Comparison of ENCODE assay signal across 19 cellular contexts in genomic region chr2:85184990-85185389, GRCh38. TPM values are rescaled to one million over a fixed set of nuclear protein-coding genes. Genes with fewer than 3 reads are reported as not detected.
DNase-seq lines count a peak whose midpoint lies in the region; ATAC-seq, FAIRE-seq and TF ChIP-seq lines count a peak whose summit lies in the region.
"Had no signal": no experiment of that assay in that cellular context is flagged by ENCODE, and none has a peak within 500 bp of the region (broad histone marks: within the 10 kb centered on the region; RNA-seq: fewer than 3 reads in every experiment).

No MANE protein-coding gene starts in this region.

- H2AFZ ChIP-seq in HepG2 (ENCODE audit: low read length) = no peak overlapping the region

- H3K4me1 Mint-ChIP-seq in immature natural killer cell (peaks cover 10 to 24% of the 10 kb centered on the region in 2 donors), neural crest cell (peaks cover 58% of the 10 kb centered on the region)
- H3K4me1 Mint-ChIP-seq in activated CD4-positive, alpha-beta memory T cell treated with anti-CD3 and anti-CD28 coated beads, Interleukin-2, amount 10 ng/mL, durations not matched to agents 7 days and 5 days = peaks cover 7% of the 10 kb centered on the region
- H3K4me1 Mint-ChIP-seq: CD14-positive monocyte had no signal

- POLR2A ChIA-PET in HepG2 (lab: Yijun Ruan, JAX) = no interaction called here
- POLR2A ChIA-PET in activated CD4-positive, alpha-beta memory T cell treated with anti-CD3 and anti-CD28 coated beads, Interleukin-2, amount 10 ng/mL, durations not matched to agents 7 days and 5 days (lab: Charles Lee) = no interaction called here

- no TSS peak for BruUV-seq in HepG2 (replicated peaks; lab: Mats Ljungman, UMichigan)

- H3K27me3 ChIP-seq in HepG2 (ENCODE audit: control insufficient read depth in 1 of 2, insufficient read depth in 2 of 2, low read length in 2 of 2) (peaks cover 3 to 48% of the 10 kb centered on the region in 2 experiments; a peak in 4 of 5 replicates), right lobe of liver (no peaks in the 10 kb centered on the region)

- H3K79me2 ChIP-seq in HepG2 (ENCODE audit: insufficient read depth, low read length) = no peaks in the 10 kb centered on the region

- H3K9me3 Mint-ChIP-seq in immature natural killer cell (no peaks in the 10 kb centered on the region), neural crest cell (no peaks in the 10 kb centered on the region)
- H3K9me3 Mint-ChIP-seq in activated CD4-positive, alpha-beta memory T cell treated with anti-CD3 and anti-CD28 coated beads, Interleukin-2, amount 10 ng/mL, durations not matched to agents 7 days and 5 days = no peaks in the 10 kb centered on the region
- H3K9me3 Mint-ChIP-seq: CD8-positive, alpha-beta T cell had no signal

- TF ChIP-seq RAD21 in HepG2 (CRISPR knock-in tag; IDR thresholded peaks at IDR 0.05) = no peak

- no peak for TF ChIP-seq CTCF in HepG2 (CRISPR knock-in tag; IDR thresholded peaks at IDR 0.05)
- TF ChIP-seq CTCF in right lobe of liver (IDR thresholded peaks at IDR 0.05) = no peak
- no peak for TF ChIP-seq CTCF in neural crest cell (conservative IDR thresholded peaks at IDR 0.05)

- H3K4me1 ChIP-seq in HepG2 (ENCODE audit: insufficient read depth, low read length) (0 out of 2 replicates have a peak, but pooled peaks cover 8% of the 10 kb centered on the region), right lobe of liver (no peaks in the 10 kb centered on the region)

- CTCF ChIA-PET in HepG2 (lab: Yijun Ruan, JAX; ENCODE audit: low intra/inter-chr PET ratio, low total read pairs) = no interaction called here
- CTCF ChIA-PET in activated CD4-positive, alpha-beta memory T cell treated with anti-CD3 and anti-CD28 coated beads, Interleukin-2, amount 10 ng/mL, durations not matched to agents 7 days and 5 days (lab: Charles Lee) = interaction anchor here (1.5 kb wide), 1 partner anchor 81 kb away, joined by 4 read pairs; no protein-coding TSS in a partner anchor

- H3K4me3 ChIP-seq in HepG2 (replicated peaks in 1 of 3; ENCODE audit: insufficient read depth in 1 of 3, low read depth in 2 of 3, low read length in 3 of 3) (no peak overlapping the region), right lobe of liver (no peak overlapping the region)

- TF ChIP-seq EP300 in HepG2 (IDR thresholded peaks at IDR 0.05; ENCODE audit: low read depth in 2 of 2, low read length in 2 of 2) (no peak), HepG2 (CRISPR knock-in tag; IDR thresholded peaks at IDR 0.05; ENCODE audit: borderline replicate concordance) (no peak)

- H3K27ac ChIP-seq in HepG2 (ENCODE audit: extremely low read length, insufficient read depth, low read length) = no peak overlapping the region
- H3K27ac ChIP-seq in right lobe of liver = no peak overlapping the region
- H3K27ac ChIP-seq: 22Rv1 had no signal

- ATAC-seq in HepG2 = no peak
- no peak for ATAC-seq in right lobe of liver
- ATAC-seq: CD8-positive, alpha-beta T cell had no signal

- TF ChIP-seq POLR2A in HepG2 (IDR thresholded peaks at IDR 0.05; ENCODE audit: insufficient read depth in 1 of 2, low read depth in 2 of 2, low read length in 2 of 2) = no peak
- TF ChIP-seq POLR2A in right lobe of liver (IDR thresholded peaks at IDR 0.05) = no peak

- H3K4me3 Mint-ChIP-seq in immature natural killer cell (peak overlapping the region in 4 of 5 donors; percentile 38 to 71 (median 56)), neural crest cell (no peak overlapping the region)
- no peak overlapping the region for H3K4me3 Mint-ChIP-seq in activated CD4-positive, alpha-beta memory T cell treated with anti-CD3 and anti-CD28 coated beads, Interleukin-2, amount 10 ng/mL, durations not matched to agents 7 days and 5 days
- H3K4me3 Mint-ChIP-seq: CD14-positive monocyte; CD8-positive, alpha-beta T cell had no signal

- H3K27me3 Mint-ChIP-seq in immature natural killer cell (ENCODE audit: low read depth in 3 of 3) (peaks cover 4 to 15% (median 5%) of the 10 kb centered on the region in 3 donors), neural crest cell (ENCODE audit: low read depth) (no peaks in the 10 kb centered on the region)
- peaks cover 18% of the 10 kb centered on the region for H3K27me3 Mint-ChIP-seq in activated CD4-positive, alpha-beta memory T cell treated with anti-CD3 and anti-CD28 coated beads, Interleukin-2, amount 10 ng/mL, durations not matched to agents 7 days and 5 days

- no peaks in the 10 kb centered on the region for H3K36me3 Mint-ChIP-seq in immature natural killer cell
- H3K36me3 Mint-ChIP-seq in neural crest cell (ENCODE audit: low read depth) = peaks cover 8% of the 10 kb centered on the region
- H3K36me3 Mint-ChIP-seq in activated CD4-positive, alpha-beta memory T cell treated with anti-CD3 and anti-CD28 coated beads, Interleukin-2, amount 10 ng/mL, durations not matched to agents 7 days and 5 days (ENCODE audit: low read depth) = no peaks in the 10 kb centered on the region
- H3K36me3 Mint-ChIP-seq: CD14-positive monocyte; CD8-positive, alpha-beta T cell had no signal

- H3K27ac Mint-ChIP-seq in immature natural killer cell (peak overlapping the region; percentile 26 to 87 (median 58)), neural crest cell (ENCODE audit: unreplicated experiment) (peak overlapping the region; percentile 19)
- no peak overlapping the region for H3K27ac Mint-ChIP-seq in activated CD4-positive, alpha-beta memory T cell treated with anti-CD3 and anti-CD28 coated beads, Interleukin-2, amount 10 ng/mL, durations not matched to agents 7 days and 5 days
- H3K27ac Mint-ChIP-seq: CD14-positive monocyte; CD8-positive, alpha-beta T cell had no signal

- no peaks in the 10 kb centered on the region for H3K36me3 ChIP-seq in HepG2 (replicated peaks in 1 of 2; ENCODE audit: control insufficient read depth in 1 of 2, insufficient read depth in 2 of 2, low read length in 2 of 2)
- no peaks in the 10 kb centered on the region for H3K36me3 ChIP-seq in right lobe of liver

- FAIRE-seq in HepG2 (lab: Jason Lieb, UNC) = no peak
- FAIRE-seq: D721Med, G401.6, GM12892, GM19239 had no signal

- intact Hi-C loops in HepG2 (cut with micrococcal nuclease; ENCODE audit: unreplicated experiment) = loop anchor here (5.0 kb wide), 1 partner anchor 102 kb away; no protein-coding TSS in a partner anchor
- intact Hi-C loops in right lobe of liver (cut with DNase I) = no loop called here

- in situ Hi-C loops in HepG2 (cut with HindIII; ENCODE audit: extremely low pct_ligation_motif_present, low pct_unique_long_range_greater_than_20kb) = no loop called here

- 52% methylated on average over 6 of the region's 6 CpGs for WGBS in HepG2 (ENCODE audit: low lambda C conversion rate)
- 85% methylated on average over 4 of the region's 6 CpGs for WGBS in right lobe of liver (ENCODE audit: insufficient coverage, low coverage, low lambda C conversion rate, missing lambda C conversion rate)

- DNase-seq in HepG2 (ENCODE audit: low spot score) (no peak), right lobe of liver (no peak), immature natural killer cell (no peak), neural crest cell (ENCODE audit: low read depth, low spot score) (no peak), NCI-H345 (lab: John Stamatoyannopoulos, UW) (no peak), midbrain (lab: John Stamatoyannopoulos, UW) (no peak)
- DNase-seq in activated CD4-positive, alpha-beta memory T cell treated with anti-CD3 and anti-CD28 coated beads, Interleukin-2, amount 10 ng/mL, durations not matched to agents 7 days and 5 days = no peak
- DNase-seq: CD8-positive, alpha-beta T cell; COR-L47; DMS153; DMS79 treated with DMSO at 0.1 percent for 48 hours; EL had no signal

- H4K20me1 ChIP-seq in HepG2 (ENCODE audit: insufficient read depth, low read length) = no peaks in the 10 kb centered on the region

- H3K4me2 ChIP-seq in HepG2 (ENCODE audit: low read depth, low read length) = no peak overlapping the region

- no peaks in the 10 kb centered on the region for H3K9me3 ChIP-seq in HepG2 (ENCODE audit: low read length)
- H3K9me3 ChIP-seq in right lobe of liver = no peaks in the 10 kb centered on the region

- no peak overlapping the region for H3K9ac ChIP-seq in HepG2 (ENCODE audit: insufficient read depth, low read depth, low read length)

TF ChIP-seq in HepG2, 621 proteins besides CTCF, POLR2A, EP300 and RAD21 (continues in another document):
- TF ChIP-seq CREB1 (IDR thresholded peaks at IDR 0.05) (peak; percentile 72), CREB1 (CRISPR knock-in tag; IDR thresholded peaks at IDR 0.05) (no peak), ATF7 (IDR thresholded peaks at IDR 0.05) (peak; percentile 69), ATF7 (CRISPR knock-in tag; IDR thresholded peaks at IDR 0.05) (no peak), CEBPB (IDR thresholded peaks at IDR 0.05; ENCODE audit: borderline replicate concordance, low read depth, low read length) (0 out of 2 replicates have a peak, but pooled peaks have one; percentile 9), PLRG1 (conservative IDR thresholded peaks at IDR 0.05) (no peak)

RNA-seq across cellular contexts. Expression of gene TCF7L1, which starts 51.8 kb away (rescaled TPM):
- total RNA-seq in HepG2 (2016; rRNA removed; fragmentation: Illumina TruSeq; extraction: Trizol) (0.04 and 0.08 TPM in 2 replicates), right lobe of liver (1 to 10 TPM; 1.2 to 8.8 (median 3.7) TPM), neural crest cell (40.3 and 41.8 TPM in 2 replicates)
- total RNA-seq in HepG2 (2016; cell fraction: cytosol; rRNA removed; fragmentation: Illumina TruSeq; extraction: Trizol; ENCODE audit: low read depth) = not detected in 2 replicates
- 0.04 and 0.07 TPM in 2 replicates for total RNA-seq in HepG2 (2016; cell fraction: insoluble cytoplasmic fraction; rRNA removed; fragmentation: Illumina TruSeq; extraction: Trizol)
- total RNA-seq in HepG2 (2016; cell fraction: membrane; rRNA removed; fragmentation: Illumina TruSeq; extraction: Trizol) = 0.06 and 0.07 TPM in 2 replicates
- total RNA-seq in HepG2 (2016; cell fraction: nucleus; rRNA removed; fragmentation: Illumina TruSeq; extraction: Trizol) = not detected in 2 replicates
- polyA plus RNA-seq in HepG2 (2011; rRNA removed) (0.15 and 0.24 TPM in 2 replicates), immature natural killer cell (under 1 TPM in 1 of 3 donors, not detected in 2; 0.12 TPM)
- polyA plus RNA-seq in HepG2 (2011; cell fraction: cytosol; rRNA removed) = 0.09 and 0.12 TPM in 2 replicates
- 0.90 and 1.0 TPM in 2 replicates for polyA plus RNA-seq in HepG2 (2011; cell fraction: nucleus; rRNA removed)
- 2.6 and 2.7 TPM in 2 replicates for polyA plus RNA-seq in HepG2 (2012)
- polyA plus RNA-seq in HepG2 (2016; cell fraction: cytosol; fragmentation: Illumina TruSeq; extraction: Trizol; ENCODE audit: low read depth) = 0.12 and 0.14 TPM in 2 replicates
- polyA plus RNA-seq in HepG2 (2016; cell fraction: insoluble cytoplasmic fraction; fragmentation: Illumina TruSeq; extraction: Trizol; ENCODE audit: low read depth) = 0.46 and 0.48 TPM in 2 replicates
- polyA plus RNA-seq in HepG2 (2016; cell fraction: membrane; fragmentation: Illumina TruSeq; extraction: Trizol; ENCODE audit: low read depth) = 0.37 and 0.49 TPM in 2 replicates
- polyA plus RNA-seq in HepG2 (2016; cell fraction: nucleus; fragmentation: Illumina TruSeq; extraction: Trizol; ENCODE audit: insufficient read depth, low read depth) = 0.55 and 0.99 TPM in 2 replicates
- polyA minus RNA-seq in HepG2 (2011; rRNA and poly(A)+ RNA removed; ENCODE audit: low replicate concordance) = 0.05 and 0.28 TPM in 2 replicates
- polyA minus RNA-seq in HepG2 (2011; cell fraction: cytosol; rRNA and poly(A)+ RNA removed) = not detected in 2 replicates
- 0.13 and 0.25 TPM in 2 replicates for polyA minus RNA-seq in HepG2 (2011; cell fraction: nucleus; rRNA and poly(A)+ RNA removed)
- total RNA-seq in activated CD4-positive, alpha-beta memory T cell treated with anti-CD3 and anti-CD28 coated beads, Interleukin-2, amount 10 ng/mL, durations not matched to agents 7 days and 5 days = under 1 TPM in 1 of 2 experiments, not detected in 1; 0.08 TPM
- total RNA-seq: CD8-positive, alpha-beta T cell; HT-29 had no signal

Comparison
In these comparisons a context has a peak if more than half of its experiments do, and no peak if none do; other contexts are left out.
1. H3K4me3 Mint-ChIP-seq: peak in immature natural killer cell (4 of 5); none in neural crest cell (single experiment) and activated CD4-positive, alpha-beta memory T cell treated with anti-CD3 and anti-CD28 coated beads, Interleukin-2, amount 10 ng/mL, durations not matched to agents 7 days and 5 days (single experiment).